Comparison of ENCODE assay signal across 24 cellular contexts in genomic region chr3:12742330-12743107, GRCh38. TPM values are rescaled to one million over a fixed set of nuclear protein-coding genes. Genes with fewer than 3 reads are reported as not detected.
DNase-seq lines count a peak whose midpoint lies in the region; ATAC-seq, FAIRE-seq and TF ChIP-seq lines count a peak whose summit lies in the region.
"Had no signal": no experiment of that assay in that cellular context is flagged by ENCODE, and none has a peak within 500 bp of the region (broad histone marks: within the 10 kb centered on the region; RNA-seq: fewer than 3 reads in every experiment).

No MANE protein-coding gene starts in this region.

- H3K27ac ChIP-seq in A549 (no peak overlapping the region), H9 (ENCODE audit: insufficient read length, low read depth, low read length) (no peak overlapping the region), H1 (ENCODE audit: low read depth, low read length) (no peak overlapping the region)
- H3K27ac ChIP-seq: GM23248 had no signal

- H2AFZ ChIP-seq in H9 (ENCODE audit: low read length) (no peak overlapping the region), H1 (ENCODE audit: low read length) (0 out of 2 replicates have a peak overlapping the region, but pooled peaks have one; percentile 39)
- H2AFZ ChIP-seq: GM23248 had no signal

- POLR2A ChIA-PET in A549 (lab: Yijun Ruan, JAX) (no interaction called here), H1 (lab: Charles Lee; ENCODE audit: partially characterized antibody) (no interaction called here)

- H3K4me3 Mint-ChIP-seq in H9 = no peak overlapping the region
- H3K4me3 Mint-ChIP-seq: CD4-positive, CD25-positive, alpha-beta regulatory T cell; CD8-positive, alpha-beta memory T cell had no signal

- ATAC-seq in A549 (no peak), HG03280 (IDR thresholded peaks at IDR 0.05; ENCODE audit: unreplicated experiment) (no peak)

- no peak overlapping the region for H3T11ph ChIP-seq in H9 (ENCODE audit: low read length)

- H3K27me3 Mint-ChIP-seq in H9 (ENCODE audit: low read depth) = peaks cover 3% of the 10 kb centered on the region

- H3K4me3 ChIP-seq in A549 = no peak overlapping the region
- no peak overlapping the region for H3K4me3 ChIP-seq in H1 (ENCODE audit: extremely low read depth in 1 of 4, insufficient read depth in 2 of 4, low read depth in 3 of 4, low read length in 4 of 4)
- H3K4me3 ChIP-seq: GM12878, GM23248 had no signal

- H3K23ac ChIP-seq in H9 (ENCODE audit: insufficient read length, low read depth, low read length) (no peak overlapping the region), H1 (ENCODE audit: insufficient read length) (no peak overlapping the region)

- no peak for TF ChIP-seq CTCF in A549 (IDR thresholded peaks at IDR 0.05)
- no peak for TF ChIP-seq CTCF in H9 (conservative IDR thresholded peaks at IDR 0.05)
- no peak for TF ChIP-seq CTCF in H1 (IDR thresholded peaks at IDR 0.05; ENCODE audit: control extremely low read depth in 1 of 3, insufficient read depth in 1 of 3, low read depth in 1 of 3, low read length in 3 of 3)

- H4K8ac ChIP-seq in H9 (replicated peaks; ENCODE audit: insufficient read length, low read depth, low read length) (no peak overlapping the region), H1 (ENCODE audit: extremely low read depth, insufficient read depth, low read length) (no peak overlapping the region; the same call in 1 of the 2 replicates)

- H4K20me1 ChIP-seq in H9 (ENCODE audit: control insufficient read depth, insufficient read depth, insufficient read length) = no peaks in the 10 kb centered on the region
- H4K20me1 ChIP-seq in H1 (replicated peaks in 1 of 2; ENCODE audit: control insufficient read depth in 1 of 2, insufficient read depth in 2 of 2, low read length in 2 of 2) = no peaks in the 10 kb centered on the region

- no peak for FAIRE-seq in A549 (lab: Jason Lieb, UNC)
- FAIRE-seq in H1 (lab: Jason Lieb, UNC) = no peak
- peak; percentile 59 for FAIRE-seq in urothelium cell line (lab: Jason Lieb, UNC)
- FAIRE-seq: GM12878, GM19239 had no signal

- no peak overlapping the region for H3K18ac ChIP-seq in H9 (ENCODE audit: insufficient read length, low read depth, low read length)
- no peak overlapping the region for H3K18ac ChIP-seq in H1 (ENCODE audit: extremely low read depth, low read length)

- H2AK5ac ChIP-seq in H9 (ENCODE audit: insufficient read length, low read length) (no peak overlapping the region), H1 (ENCODE audit: low read depth, low read length) (no peak overlapping the region)

- H3K9ac ChIP-seq in H9 (ENCODE audit: extremely low read depth, insufficient read length, low read length) (no peak overlapping the region), H1 (replicated peaks in 1 of 4; ENCODE audit: extremely low read depth in 1 of 4, low read depth in 3 of 4, low read length in 3 of 4) (no peak overlapping the region)
- H3K9ac ChIP-seq: GM23248 had no signal

- H3K79me2 ChIP-seq in H9 (ENCODE audit: insufficient read depth, low read length) (no peaks in the 10 kb centered on the region), H1 (ENCODE audit: control insufficient read depth in 1 of 2, insufficient read depth in 2 of 2, low read length in 2 of 2) (no peaks in the 10 kb centered on the region)

- TF ChIP-seq POLR2A in A549 (IDR thresholded peaks at IDR 0.05; ENCODE audit: low read length) = no peak
- TF ChIP-seq POLR2A in H1 (IDR thresholded peaks at IDR 0.05; ENCODE audit: control extremely low read depth in 1 of 2, low read depth in 2 of 2, low read length in 2 of 2) = no peak

- CTCF ChIA-PET in A549 (lab: Yijun Ruan, JAX) (interaction anchor here (0.8 to 1.8 kb wide), 2 partner anchors 22 to 566 kb away, joined by 3 to 5 read pairs; no protein-coding TSS in a partner anchor), H1 (lab: Charles Lee; ENCODE audit: partially characterized antibody) (interaction anchor here (1.5 kb wide), 1 partner anchor 23 kb away, joined by 4 read pairs; no protein-coding TSS in a partner anchor)

- TF ChIP-seq EP300 in A549 (IDR thresholded peaks at IDR 0.05) = no peak
- no peak for TF ChIP-seq EP300 in H1 (IDR thresholded peaks at IDR 0.05; ENCODE audit: borderline replicate concordance in 1 of 2, low read depth in 2 of 2, low read length in 2 of 2)

- H3K79me1 ChIP-seq in H9 (ENCODE audit: insufficient read depth, low read depth, low read length, poor library complexity, severe bottlenecking) (no peaks in the 10 kb centered on the region), H1 (ENCODE audit: low read depth, low read length) (no peaks in the 10 kb centered on the region)

- H3K27ac Mint-ChIP-seq in H9 = peak overlapping the region in 2 of 3 experiments; percentile 1 to 7; a peak in 2 of 7 replicates
- H3K27ac Mint-ChIP-seq: CD4-positive, CD25-positive, alpha-beta regulatory T cell had no signal

- H3K4ac ChIP-seq in H9 (ENCODE audit: low read depth, low read length) (no peak overlapping the region), H1 (replicated peaks; ENCODE audit: insufficient read length, low read depth, low read length) (no peak overlapping the region)

- H3K4me2 ChIP-seq in A549 = no peak overlapping the region
- H3K4me2 ChIP-seq in H9 (ENCODE audit: insufficient read depth, insufficient read length, low read length) = no peak overlapping the region
- H3K4me2 ChIP-seq in H1 (ENCODE audit: insufficient read depth in 1 of 2, low read depth in 2 of 2, low read length in 2 of 2) = no peak overlapping the region

- H2BK12ac ChIP-seq in H9 (ENCODE audit: insufficient read length, low read depth, low read length) (no peak overlapping the region), H1 (ENCODE audit: low read depth, low read length) (no peak overlapping the region)

- H2BK15ac ChIP-seq in H9 (ENCODE audit: low read depth, low read length) = no peak overlapping the region
- H2BK15ac ChIP-seq in H1 (ENCODE audit: low read length) = no peak overlapping the region

- no peaks in the 10 kb centered on the region; a peak in 1 of 5 replicates for H3K9me3 Mint-ChIP-seq in H9
- H3K9me3 Mint-ChIP-seq: CD4-positive, CD25-positive, alpha-beta regulatory T cell; CD8-positive, alpha-beta memory T cell had no signal

- no peaks in the 10 kb centered on the region for H3K36me3 Mint-ChIP-seq in H9 (ENCODE audit: insufficient read depth in 1 of 3, low read depth in 3 of 3)
- H3K36me3 Mint-ChIP-seq: CD4-positive, CD25-positive, alpha-beta regulatory T cell; CD8-positive, alpha-beta memory T cell had no signal

- no peaks in the 10 kb centered on the region for H3K9me3 ChIP-seq in A549
- no peaks in the 10 kb centered on the region for H3K9me3 ChIP-seq in H9 (ENCODE audit: control insufficient read depth, low read depth, low read length)
- no peaks in the 10 kb centered on the region for H3K9me3 ChIP-seq in H1 (ENCODE audit: insufficient read depth in 2 of 2, low read depth in 1 of 2, low read length in 1 of 2)
- H3K9me3 ChIP-seq: BE2C had no signal

- TF ChIP-seq RAD21 in A549 (conservative IDR thresholded peaks at IDR 0.05 in 1 of 2, IDR thresholded peaks at IDR 0.05 in 1 of 2) (no peak), H1 (IDR thresholded peaks at IDR 0.05 in 1 of 2, conservative IDR thresholded peaks at IDR 0.05 in 1 of 2; ENCODE audit: low read depth in 2 of 2, low read length in 2 of 2) (no peak)

- 55% methylated on average over 5 of the region's 5 CpGs for WGBS in A549 (ENCODE audit: missing lambda C conversion rate)
- no CpG with 5 or more reads among the region's 5 CpGs for WGBS in H9 (ENCODE audit: extremely low coverage, insufficient read length, low lambda C conversion rate)
- WGBS in H1 (ENCODE audit: extremely low coverage in 1 of 2, insufficient coverage in 1 of 2, insufficient read length in 1 of 2, insufficient replicate concordance in 2 of 2, low coverage in 1 of 2, low lambda C conversion rate in 2 of 2, missing lambda C conversion rate in 1 of 2), 2 experiments = 78% methylated on average over 5 of the region's 5 CpGs; no CpG with 5 or more reads in 1 of the 2 experiments

- H2BK5ac ChIP-seq in H9 (ENCODE audit: insufficient read length, low read length) = no peak overlapping the region
- no peak overlapping the region for H2BK5ac ChIP-seq in H1 (ENCODE audit: low read depth, low read length)

- H4K91ac ChIP-seq in H9 (ENCODE audit: insufficient read length, low read depth, low read length) (no peak overlapping the region), H1 (replicated peaks; ENCODE audit: insufficient read length, low read length) (no peak overlapping the region)

- H3K4me1 ChIP-seq in A549 = no peaks in the 10 kb centered on the region
- H3K4me1 ChIP-seq in H9 (ENCODE audit: insufficient read depth, low read length) = no peaks in the 10 kb centered on the region
- no peaks in the 10 kb centered on the region for H3K4me1 ChIP-seq in H1 (replicated peaks in 1 of 4; ENCODE audit: control insufficient read depth in 3 of 4, insufficient read depth in 4 of 4, low read length in 3 of 4)
- H3K4me1 ChIP-seq: BE2C had no signal

- H3K36me3 ChIP-seq in H1 (ENCODE audit: control insufficient read depth in 2 of 4, insufficient read depth in 4 of 4, low read length in 3 of 4) = no peaks in the 10 kb centered on the region
- H3K36me3 ChIP-seq: BE2C had no signal

- H3K14ac ChIP-seq in H9 (ENCODE audit: insufficient read depth, low read length) = no peak overlapping the region
- no peak overlapping the region for H3K14ac ChIP-seq in H1 (ENCODE audit: insufficient read length)

- H3K56ac ChIP-seq in H9 (ENCODE audit: insufficient read length, low read depth, low read length) = no peak overlapping the region
- no peak overlapping the region for H3K56ac ChIP-seq in H1 (replicated peaks; ENCODE audit: insufficient read length, low read depth, low read length)

- H3K27me3 ChIP-seq in H9 (ENCODE audit: insufficient read depth, low read length) (no peaks in the 10 kb centered on the region), H1 (replicated peaks in 1 of 4; ENCODE audit: control insufficient read depth in 3 of 4, extremely low read depth in 1 of 4, insufficient read depth in 3 of 4, low read length in 3 of 4) (no peaks in the 10 kb centered on the region)
- H3K27me3 ChIP-seq: BE2C had no signal

- DNase-seq in A549 (ENCODE audit: low read depth in 1 of 2, low spot score in 1 of 2) (no peak), H9 (no peak), H1 (ENCODE audit: low read depth in 1 of 2, low spot score in 2 of 2) (no peak), urothelium cell line (ENCODE audit: low spot score) (no peak)
- DNase-seq in activated CD4-positive, alpha-beta T cell treated with anti-CD3 and anti-CD28 coated beads for 4 hours = no peak
- DNase-seq: ACHN; BE2C; C1 segment of cervical spinal cord; CD4-positive, CD25-positive, alpha-beta regulatory T cell; CD8-positive, alpha-beta memory T cell; COR-L47; DMS 273 treated with DMSO at 0.1 percent for 48 hours; DMS53; DND-41; EL; GM23248; H7; KBM-7 had no signal

- H3K4me1 Mint-ChIP-seq in H9 = peaks cover 12% of the 10 kb centered on the region in 2 experiments
- H3K4me1 Mint-ChIP-seq: CD4-positive, CD25-positive, alpha-beta regulatory T cell; CD8-positive, alpha-beta memory T cell had no signal

- H4K5ac ChIP-seq in H9 (ENCODE audit: insufficient read length, low read depth, low read length) (no peak overlapping the region), H1 (ENCODE audit: insufficient read length, low read depth, low read length) (no peak overlapping the region)

- no peak overlapping the region for H2BK20ac ChIP-seq in H9 (ENCODE audit: low read depth, low read length, poor library complexity, severe bottlenecking)
- no peak overlapping the region for H2BK20ac ChIP-seq in H1 (ENCODE audit: low read length)

- H2BK120ac ChIP-seq in H9 (ENCODE audit: low read depth, low read length, poor library complexity, severe bottlenecking) (no peak overlapping the region), H1 (replicated peaks; ENCODE audit: low read depth, low read length) (no peak overlapping the region)

- H3K23me2 ChIP-seq in H9 (ENCODE audit: insufficient read length, low read depth, low read length, poor library complexity, severe bottlenecking) = no peaks in the 10 kb centered on the region
- H3K23me2 ChIP-seq in H1 (ENCODE audit: low read depth, low read length) = no peaks in the 10 kb centered on the region

RNA-seq across cellular contexts. Expression of gene TMEM40, which starts 16.5 kb away (rescaled TPM):
- polyA plus RNA-seq in A549 (2011; rRNA removed) (0.13 and 0.32 TPM in 2 replicates), A549 (2017; fragmentation: RNase III; extraction: RNeasy Plus Mini Kit Qiagen cat#74134 plus additional on column Dnase treatment) (0.07 to 0.42 TPM (median 0.18 TPM) in 3 replicates), H1 (2011; rRNA removed) (0.11 and 0.18 TPM in 2 replicates)
- 0.29 and 0.38 TPM in 2 replicates for polyA plus RNA-seq in A549 (2012; cell fraction: cytosol; rRNA removed)
- polyA plus RNA-seq in A549 (2012; cell fraction: nucleus; rRNA removed) = 0.05 and 0.16 TPM in 2 replicates
- 1.1 TPM in 1 of 2 replicates, not detected in the other for polyA minus RNA-seq in A549 (2011; rRNA and poly(A)+ RNA removed)
- total RNA-seq in H9 (2021) = not detected in 2 replicates
- not detected in 2 replicates for total RNA-seq in H1 (2021; fragmentation: NEBNext Ultra II Directional; extraction: Animal tissue kit (Norgen Biotek cat#: 25700))
- 0.26 TPM for polyA plus RNA-seq in H1 (2011; cell fraction: cytosol; rRNA removed)
- polyA plus RNA-seq in H1 (2011; cell fraction: nucleus; rRNA removed) = 0.57 TPM
- 0.28 TPM in 1 of 4 replicates, not detected in the others for polyA plus RNA-seq in H1 (2012, experiment 1 of 2)
- polyA plus RNA-seq in H1 (2012, experiment 2 of 2) = not detected
- 0.12 TPM for polyA plus RNA-seq in H1 (2013, experiment 1 of 2)
- polyA plus RNA-seq in H1 (2013, experiment 2 of 2) = 0.22 TPM
- not detected in 2 replicates for polyA minus RNA-seq in H1 (2011; rRNA and poly(A)+ RNA removed)
- not detected for polyA minus RNA-seq in H1 (2011; cell fraction: cytosol; rRNA and poly(A)+ RNA removed)
- not detected for polyA minus RNA-seq in H1 (2011; cell fraction: nucleus; rRNA and poly(A)+ RNA removed)
- total RNA-seq: A172; CD8-positive, alpha-beta memory T cell; G401; GM12878; GM23248; H7; HT-29 had no signal
- polyA plus RNA-seq: CD4-positive, CD25-positive, alpha-beta regulatory T cell; CD8-positive, alpha-beta memory T cell; GM23248 had no signal

RNA-seq across cellular contexts. Expression of gene CAND2, which starts 54.0 kb away (rescaled TPM):
- polyA plus RNA-seq in A549 (2011; rRNA removed) (0.72 and 0.91 TPM in 2 replicates), A549 (2017; fragmentation: RNase III; extraction: RNeasy Plus Mini Kit Qiagen cat#74134 plus additional on column Dnase treatment) (0.67 to 1.0 TPM (median 0.84 TPM) in 3 replicates), H1 (2011; rRNA removed) (8.7 and 12.0 TPM in 2 replicates)
- 0.79 and 1.1 TPM in 2 replicates for polyA plus RNA-seq in A549 (2012; cell fraction: cytosol; rRNA removed)
- 2.3 and 3.1 TPM in 2 replicates for polyA plus RNA-seq in A549 (2012; cell fraction: nucleus; rRNA removed)
- polyA minus RNA-seq in A549 (2011; rRNA and poly(A)+ RNA removed) = 1.4 and 4.9 TPM in 2 replicates
- 10.2 and 10.7 TPM in 2 replicates for total RNA-seq in H9 (2021)
- 8.7 and 11.2 TPM in 2 replicates for total RNA-seq in H1 (2021; fragmentation: NEBNext Ultra II Directional; extraction: Animal tissue kit (Norgen Biotek cat#: 25700))
- polyA plus RNA-seq in H1 (2011; cell fraction: cytosol; rRNA removed) = 9.2 TPM
- 20.3 TPM for polyA plus RNA-seq in H1 (2011; cell fraction: nucleus; rRNA removed)
- polyA plus RNA-seq in H1 (2012, experiment 1 of 2) = 5.3 to 10.4 TPM (median 9.1 TPM) in 4 replicates
- 7.4 TPM for polyA plus RNA-seq in H1 (2012, experiment 2 of 2)
- 4.0 TPM for polyA plus RNA-seq in H1 (2013, experiment 1 of 2)
- polyA plus RNA-seq in H1 (2013, experiment 2 of 2) = 3.4 TPM
- 11.0 and 15.6 TPM in 2 replicates for polyA minus RNA-seq in H1 (2011; rRNA and poly(A)+ RNA removed)
- 7.3 TPM for polyA minus RNA-seq in H1 (2011; cell fraction: cytosol; rRNA and poly(A)+ RNA removed)
- polyA minus RNA-seq in H1 (2011; cell fraction: nucleus; rRNA and poly(A)+ RNA removed) = 17.4 TPM
- total RNA-seq: HT-29 had no signal

Comparison
In these comparisons a context has a peak if more than half of its experiments do, and no peak if none do; other contexts are left out.
1. Of the 18 proteins assayed by ChIP-seq in both H1 and A549: peak only in H1: none; only in A549: none; in both: MAFK; in neither: 17.